In genomic region chr16:75821117-75821516, GRCh38 we compare ENCODE assay signal across 16 cellular contexts.
"Had no signal": no experiment of that assay in that cellular context is flagged by ENCODE, and none has a peak within 500 bp of the region (broad histone marks: within the 10 kb centered on the region; RNA-seq: fewer than 3 reads in every experiment).

No MANE protein-coding gene starts in this region.

- H3K27ac Mint-ChIP-seq: immature natural killer cell, nephron had no signal

- H3K9me3 Mint-ChIP-seq: immature natural killer cell had no signal

- H3K4me3 ChIP-seq: transverse colon had no signal

- H3K4me3 Mint-ChIP-seq: immature natural killer cell, nephron had no signal

- ATAC-seq: stimulated activated naive CD8-positive, alpha-beta T cell treated with anti-CD3 and anti-CD28 coated beads, Interleukin-15, Interleukin-2, amounts not matched to agents 100 U/mL and 50 U/mL, for 24 hours had no signal

- H3K27me3 ChIP-seq: brain microvascular endothelial cell, transverse colon had no signal

- H3K27ac ChIP-seq: brain microvascular endothelial cell, epithelial cell of prostate, transverse colon had no signal

- DNase-seq: activated CD4-positive, CD25-positive, alpha-beta regulatory T cell; activated naive CD4-positive, alpha-beta T cell; activated T-cell treated with anti-CD3 and anti-CD28 coated beads for 4 hours; anterior cingulate cortex; brain microvascular endothelial cell; foreskin melanocyte; head of caudate nucleus; immature natural killer cell; nucleus accumbens; posterior cingulate gyrus; retina; stimulated activated CD4-positive, alpha-beta T cell treated with anti-CD3 and anti-CD28 coated beads, Interleukin-2, amount 100 ng/mL, for 48 hours; stimulated activated naive CD8-positive, alpha-beta T cell treated with anti-CD3 and anti-CD28 coated beads, Interleukin-15, Interleukin-2, amounts not matched to agents 100 U/mL and 50 U/mL, for 24 hours; transverse colon had no signal

- H3K36me3 ChIP-seq: brain microvascular endothelial cell, transverse colon had no signal

- H3K4me1 ChIP-seq: transverse colon had no signal

- H3K36me3 Mint-ChIP-seq: immature natural killer cell had no signal

- H3K4me1 Mint-ChIP-seq: immature natural killer cell, nephron had no signal

- H3K9me3 ChIP-seq: transverse colon had no signal
